Comparison of ENCODE assay signal across 29 cellular contexts in genomic region chr2:120786038-120786437, GRCh38. TPM values are rescaled to one million over a fixed set of nuclear protein-coding genes. Genes with fewer than 3 reads are reported as not detected.
"Had no signal": no experiment of that assay in that cellular context is flagged by ENCODE, and none has a peak within 500 bp of the region (broad histone marks: within the 10 kb centered on the region; RNA-seq: fewer than 3 reads in every experiment).

No MANE protein-coding gene starts in this region.

- H2AFZ ChIP-seq: parathyroid adenoma had no signal

- H3K9ac ChIP-seq: parathyroid adenoma had no signal

- DNase-seq: activated B cell treated with CpG ODN at 0.5 μM for 24 hours; activated CD4-positive, alpha-beta T cell treated with anti-CD3 and anti-CD28 coated beads, Interleukin-2, amount 50 U/mL, for 1 hour; activated CD8-positive, alpha-beta memory T cell treated with anti-CD3 and anti-CD28 coated beads, Interleukin-2, amount 10 ng/mL, durations not matched to agents 7 days and 5 days; activated CD8-positive, alpha-beta T cell treated with anti-CD3 and anti-CD28 coated beads for 36 hours; activated naive CD4-positive, alpha-beta T cell; activated T-cell treated with anti-CD3 and anti-CD28 coated beads, Interleukin-2, amount 50 U/mL, for 48 hours; cerebellar nuclear complex; colonic mucosa; effector CD8-positive, alpha-beta T cell; gastrocnemius medialis; glutamatergic neuron; left colon; mammary epithelial cell; naive B cell; occipital lobe; psoas muscle; sigmoid colon; small intestine; stimulated activated CD4-positive, alpha-beta T cell treated with anti-CD3 and anti-CD28 coated beads, Interleukin-4, amount 100 ng/mL, for 24 hours; T-helper 2 cell; uterus had no signal

- ATAC-seq: activated CD8-positive, alpha-beta memory T cell treated with anti-CD3 and anti-CD28 coated beads, Interleukin-2, amount 10 ng/mL, durations not matched to agents 7 days and 5 days; activated CD8-positive, alpha-beta T cell treated with anti-CD3 and anti-CD28 coated beads for 36 hours; activated naive CD4-positive, alpha-beta T cell treated with anti-CD3 and anti-CD28 coated beads, Interleukin-2, amount 50 U/mL, for 72 hours; gastrocnemius medialis; left colon; psoas muscle; stimulated activated effector memory CD8-positive, alpha-beta T cell treated with anti-CD3 and anti-CD28 coated beads, Interleukin-12 subunit alpha, Interleukin-12 subunit beta, amount 100 ng/mL, for 72 hours had no signal

- H3K27me3 ChIP-seq: colonic mucosa, gastrocnemius medialis, sigmoid colon, uterus had no signal

- H3K27ac ChIP-seq: colonic mucosa, gastrocnemius medialis, parathyroid adenoma, psoas muscle, sigmoid colon, thoracic aorta, uterus had no signal

- H3K4me1 Mint-ChIP-seq: activated B cell treated with CpG ODN at 0.5 μM for 24 hours, naive B cell had no signal

- H3K27me3 Mint-ChIP-seq: activated CD8-positive, alpha-beta memory T cell treated with anti-CD3 and anti-CD28 coated beads, Interleukin-2, amount 10 ng/mL, durations not matched to agents 7 days and 5 days; activated CD8-positive, alpha-beta T cell treated with anti-CD3 and anti-CD28 coated beads for 36 hours; naive B cell; stimulated activated naive CD8-positive, alpha-beta T cell treated with anti-CD3 and anti-CD28 coated beads, Interleukin-15, Interleukin-2, amounts not matched to agents 100 ng/mL and 50 ng/mL, for 24 hours had no signal

- H3K4me3 ChIP-seq: colonic mucosa, gastrocnemius medialis, psoas muscle, sigmoid colon, thoracic aorta, uterus had no signal

- H3K36me3 ChIP-seq: colonic mucosa, gastrocnemius medialis, sigmoid colon, thoracic aorta, uterus had no signal

- H3K4me3 Mint-ChIP-seq: activated B cell treated with CpG ODN at 0.5 μM for 24 hours; activated CD8-positive, alpha-beta memory T cell treated with anti-CD3 and anti-CD28 coated beads, Interleukin-2, amount 10 ng/mL, durations not matched to agents 7 days and 5 days; activated CD8-positive, alpha-beta T cell treated with anti-CD3 and anti-CD28 coated beads for 36 hours; mesothelial cell of epicardium; stimulated activated effector memory CD8-positive, alpha-beta T cell treated with anti-CD3 and anti-CD28 coated beads, Interleukin-12 subunit alpha, Interleukin-12 subunit beta, amount 100 ng/mL, for 72 hours; stimulated activated naive CD8-positive, alpha-beta T cell treated with anti-CD3 and anti-CD28 coated beads, Interleukin-15, Interleukin-2, amounts not matched to agents 100 ng/mL and 50 ng/mL, for 24 hours; type B pancreatic cell had no signal

- H3K36me3 Mint-ChIP-seq: activated CD8-positive, alpha-beta memory T cell treated with anti-CD3 and anti-CD28 coated beads, Interleukin-2, amount 10 ng/mL, durations not matched to agents 7 days and 5 days; activated naive CD4-positive, alpha-beta T cell treated with anti-CD3 and anti-CD28 coated beads, Interleukin-2, amount 50 U/mL, for 72 hours; naive B cell; stimulated activated effector memory CD8-positive, alpha-beta T cell treated with anti-CD3 and anti-CD28 coated beads, Interleukin-12 subunit alpha, Interleukin-12 subunit beta, amount 100 ng/mL, for 72 hours; type B pancreatic cell had no signal

- H3K9me3 ChIP-seq: colonic mucosa, gastrocnemius medialis, psoas muscle, sigmoid colon, thoracic aorta, uterus had no signal

- H3K9me3 Mint-ChIP-seq: activated B cell treated with CpG ODN at 0.5 μM for 24 hours; activated CD8-positive, alpha-beta T cell treated with anti-CD3 and anti-CD28 coated beads for 36 hours; activated naive CD4-positive, alpha-beta T cell treated with anti-CD3 and anti-CD28 coated beads, Interleukin-2, amount 50 U/mL, for 72 hours; activated T-helper 2 cell treated with anti-CD3 and anti-CD28 coated beads, Interferon-gamma antibody, Interleukin-2, Interleukin-4, amounts not matched to agents 10 μg/mL and 5 μg/mL and 100 μg/mL, durations not matched to agents 14 hours and 24 hours and 36 hours; mesothelial cell of epicardium; stimulated activated effector memory CD8-positive, alpha-beta T cell treated with anti-CD3 and anti-CD28 coated beads, Interleukin-12 subunit alpha, Interleukin-12 subunit beta, amount 100 ng/mL, for 72 hours; stimulated activated naive CD8-positive, alpha-beta T cell treated with anti-CD3 and anti-CD28 coated beads, Interleukin-15, Interleukin-2, amounts not matched to agents 100 ng/mL and 50 ng/mL, for 24 hours; type B pancreatic cell had no signal

- H3K79me2 ChIP-seq: parathyroid adenoma had no signal

- H3K27ac Mint-ChIP-seq: activated B cell treated with CpG ODN at 0.5 μM for 24 hours; activated CD8-positive, alpha-beta memory T cell treated with anti-CD3 and anti-CD28 coated beads, Interleukin-2, amount 10 ng/mL, durations not matched to agents 7 days and 5 days; activated CD8-positive, alpha-beta T cell treated with anti-CD3 and anti-CD28 coated beads for 36 hours; activated naive CD4-positive, alpha-beta T cell treated with anti-CD3 and anti-CD28 coated beads, Interleukin-2, amount 50 U/mL, for 72 hours; activated T-helper 2 cell treated with anti-CD3 and anti-CD28 coated beads, Interferon-gamma antibody, Interleukin-2, Interleukin-4, amounts not matched to agents 10 μg/mL and 5 μg/mL and 100 μg/mL, durations not matched to agents 14 hours and 24 hours and 36 hours; naive B cell; stimulated activated effector memory CD8-positive, alpha-beta T cell treated with anti-CD3 and anti-CD28 coated beads, Interleukin-12 subunit alpha, Interleukin-12 subunit beta, amount 100 ng/mL, for 72 hours; stimulated activated naive CD8-positive, alpha-beta T cell treated with anti-CD3 and anti-CD28 coated beads, Interleukin-15, Interleukin-2, amounts not matched to agents 100 ng/mL and 50 ng/mL, for 24 hours; type B pancreatic cell had no signal

- H3K4me1 ChIP-seq: colonic mucosa, parathyroid adenoma, uterus had no signal

RNA-seq across cellular contexts. Expression of gene GLI2, which starts 50.4 kb away (rescaled TPM):
- total RNA-seq: activated B cell treated with CpG ODN at 0.5 μM for 24 hours; activated CD8-positive, alpha-beta T cell treated with anti-CD3 and anti-CD28 coated beads for 36 hours; activated naive CD4-positive, alpha-beta T cell treated with anti-CD3 and anti-CD28 coated beads, Interleukin-2, amount 50 U/mL, for 72 hours had no signal
